ENCODE assay signal across 25 cellular contexts in genomic region chr22:44682556-44683168, GRCh38. TPM values are rescaled to one million over a fixed set of nuclear protein-coding genes. Genes with fewer than 3 reads are reported as not detected.
A peak's percentile ranks its signal among the peaks of the same experiment; 100 is the strongest.
DNase-seq lines count a peak whose midpoint lies in the region; ATAC-seq and TF ChIP-seq lines count a peak whose summit lies in the region.
"Had no signal": no experiment of that assay in that cellular context is flagged by ENCODE, and none has a peak within 500 bp of the region (broad histone marks: within the 10 kb centered on the region; RNA-seq: fewer than 3 reads in every experiment).

No MANE protein-coding gene starts in this region.

- H3K4me1 ChIP-seq in BLaER1 treated with 17β-estradiol and CSF1 and Interleukin-3, amounts not matched to agents 10 nM and 100 nM, result peaks cover 76 to 93% (median 89%) of the 10 kb centered on the region in 10 experiments
- H3K4me1 ChIP-seq in suprapubic skin, result peaks cover 22% of the 10 kb centered on the region
- H3K4me1 ChIP-seq: pancreas had no signal

- peak overlapping the region; percentile 35 to 85 (median 72); a peak in 21 of 22 replicates for H3K27ac ChIP-seq in BLaER1 treated with 17β-estradiol and CSF1 and Interleukin-3, amounts not matched to agents 10 nM and 100 nM
- H3K27ac ChIP-seq in KOPT-K1 (ENCODE audit: low read depth, low read length, poor library complexity, severe bottlenecking), result peak overlapping the region; percentile 68
- H3K27ac ChIP-seq in suprapubic skin, result no peak overlapping the region
- H3K27ac ChIP-seq: pancreas, SJCRH30, testis, vagina had no signal

- peaks cover 0 to 54% (median 0%) of the 10 kb centered on the region in 11 experiments; a peak in 4 of 22 replicates for H3K36me3 ChIP-seq in BLaER1 treated with 17β-estradiol and CSF1 and Interleukin-3, amounts not matched to agents 10 nM and 100 nM
- H3K36me3 ChIP-seq in KOPT-K1 (ENCODE audit: insufficient read depth, low read length), result no peaks in the 10 kb centered on the region
- H3K36me3 ChIP-seq in suprapubic skin, result no peaks in the 10 kb centered on the region
- H3K36me3 ChIP-seq: BE2C, pancreas, SJCRH30, vagina had no signal

- 50% methylated on average over 11 of the region's 11 CpGs for WGBS in suprapubic skin

- intact Hi-C loops in activated T-helper 2 cell treated with anti-CD3 and anti-CD28 coated beads, Interferon-gamma antibody, Interleukin-2, Interleukin-4, amounts not matched to agents 10 μg/mL and 5 μg/mL and 100 μg/mL, durations not matched to agents 14 hours and 24 hours and 36 hours (cut with micrococcal nuclease), result loop anchor here (1.0 kb wide), 1 partner anchor 13 kb away; no protein-coding TSS in a partner anchor

- H3K9me3 Mint-ChIP-seq in T-helper 2 cell treated with Interferon-gamma antibody and Interleukin-4, amounts not matched to agents 5 μg/mL and 100 μg/mL, for 36 hours, result no peaks in the 10 kb centered on the region
- no peaks in the 10 kb centered on the region for H3K9me3 Mint-ChIP-seq in activated T-helper 2 cell treated with anti-CD3 and anti-CD28 coated beads, Interferon-gamma antibody, Interleukin-2, Interleukin-4, amounts not matched to agents 10 μg/mL and 5 μg/mL and 100 μg/mL, durations not matched to agents 14 hours and 24 hours and 36 hours
- H3K9me3 Mint-ChIP-seq: activated naive CD4-positive, alpha-beta T cell treated with anti-CD3 and anti-CD28 coated beads for 36 hours; nephron; stimulated activated memory B cell treated with anti-CD40 and anti-IgM and Interleukin-4, amounts not matched to agents 10 μg/mL and 1 μg/mL and 100 μg/mL, for 72 hours; T-helper 1 cell treated with Interleukin-12 subunit alpha and Interleukin-12 subunit beta and Interleukin-4 antibody, amounts not matched to agents 30 μg/mL and 1 μg/mL, for 36 hours had no signal

- H4K20me1 ChIP-seq in BLaER1 treated with 17β-estradiol and CSF1 and Interleukin-3, amounts not matched to agents 10 nM and 100 nM, result peaks cover 0 to 99% (median 0%) of the 10 kb centered on the region in 11 experiments; a peak in 7 of 22 replicates

- H3K4me1 Mint-ChIP-seq in T-helper 2 cell treated with Interferon-gamma antibody and Interleukin-4, amounts not matched to agents 5 μg/mL and 100 μg/mL, for 36 hours (ENCODE audit: low read depth), result peaks cover 53% of the 10 kb centered on the region
- H3K4me1 Mint-ChIP-seq in activated T-helper 2 cell treated with anti-CD3 and anti-CD28 coated beads, Interferon-gamma antibody, Interleukin-2, Interleukin-4, amounts not matched to agents 10 μg/mL and 5 μg/mL and 100 μg/mL, durations not matched to agents 14 hours and 24 hours and 36 hours (ENCODE audit: low read depth), result peaks cover 54% of the 10 kb centered on the region

- no peaks in the 10 kb centered on the region for H3K27me3 Mint-ChIP-seq in T-helper 2 cell treated with Interferon-gamma antibody and Interleukin-4, amounts not matched to agents 5 μg/mL and 100 μg/mL, for 36 hours (ENCODE audit: low read depth)
- H3K27me3 Mint-ChIP-seq in activated T-helper 2 cell treated with anti-CD3 and anti-CD28 coated beads, Interferon-gamma antibody, Interleukin-2, Interleukin-4, amounts not matched to agents 10 μg/mL and 5 μg/mL and 100 μg/mL, durations not matched to agents 14 hours and 24 hours and 36 hours (ENCODE audit: low read depth), result no peaks in the 10 kb centered on the region

- H3K4me2 ChIP-seq in BLaER1 treated with 17β-estradiol and CSF1 and Interleukin-3, amounts not matched to agents 10 nM and 100 nM, result peak overlapping the region; percentile 79 to 97 (median 91)

- no peak for TF ChIP-seq CTCF in suprapubic skin (IDR thresholded peaks at IDR 0.05)

- H3K4me3 ChIP-seq in BLaER1 treated with 17β-estradiol and CSF1 and Interleukin-3, amounts not matched to agents 10 nM and 100 nM, result no peak overlapping the region
- H3K4me3 ChIP-seq in suprapubic skin, result no peak overlapping the region
- H3K4me3 ChIP-seq: pancreas, SJCRH30, testis, vagina had no signal

- TF ChIP-seq POLR2A in suprapubic skin (IDR thresholded peaks at IDR 0.05), result no peak

- peak overlapping the region; percentile 51 to 78 (median 64); a peak in 19 of 22 replicates for H3K9ac ChIP-seq in BLaER1 treated with 17β-estradiol and CSF1 and Interleukin-3, amounts not matched to agents 10 nM and 100 nM

- no peak for TF ChIP-seq EP300 in suprapubic skin (IDR thresholded peaks at IDR 0.05)

- peaks cover 8% of the 10 kb centered on the region for H3K36me3 Mint-ChIP-seq in T-helper 2 cell treated with Interferon-gamma antibody and Interleukin-4, amounts not matched to agents 5 μg/mL and 100 μg/mL, for 36 hours (ENCODE audit: low read depth)
- H3K36me3 Mint-ChIP-seq in activated T-helper 2 cell treated with anti-CD3 and anti-CD28 coated beads, Interferon-gamma antibody, Interleukin-2, Interleukin-4, amounts not matched to agents 10 μg/mL and 5 μg/mL and 100 μg/mL, durations not matched to agents 14 hours and 24 hours and 36 hours (ENCODE audit: low read depth), result peaks cover 3% of the 10 kb centered on the region
- H3K36me3 Mint-ChIP-seq: stimulated activated memory B cell treated with anti-CD40 and anti-IgM and Interleukin-4, amounts not matched to agents 10 μg/mL and 1 μg/mL and 100 μg/mL, for 72 hours had no signal

- no peaks in the 10 kb centered on the region for H3K9me3 ChIP-seq in BLaER1 treated with 17β-estradiol and CSF1 and Interleukin-3, amounts not matched to agents 10 nM and 100 nM (replicated peaks in 1 of 11)
- no peaks in the 10 kb centered on the region for H3K9me3 ChIP-seq in KOPT-K1 (ENCODE audit: insufficient read depth, low read length, poor library complexity, severe bottlenecking)
- no peaks in the 10 kb centered on the region for H3K9me3 ChIP-seq in suprapubic skin
- H3K9me3 ChIP-seq: BE2C, pancreas, SJCRH30, testis, vagina had no signal

- H3K4me3 Mint-ChIP-seq in T-helper 2 cell treated with Interferon-gamma antibody and Interleukin-4, amounts not matched to agents 5 μg/mL and 100 μg/mL, for 36 hours, result peak overlapping the region; percentile 50
- no peak overlapping the region for H3K4me3 Mint-ChIP-seq in activated T-helper 2 cell treated with anti-CD3 and anti-CD28 coated beads, Interferon-gamma antibody, Interleukin-2, Interleukin-4, amounts not matched to agents 10 μg/mL and 5 μg/mL and 100 μg/mL, durations not matched to agents 14 hours and 24 hours and 36 hours (ENCODE audit: low read depth)
- H3K4me3 Mint-ChIP-seq: activated naive CD4-positive, alpha-beta T cell treated with anti-CD3 and anti-CD28 coated beads for 36 hours; nephron; stimulated activated memory B cell treated with anti-CD40 and anti-IgM and Interleukin-4, amounts not matched to agents 10 μg/mL and 1 μg/mL and 100 μg/mL, for 72 hours had no signal

- ATAC-seq in HG02885 (IDR thresholded peaks at IDR 0.05; ENCODE audit: poor library complexity, unreplicated experiment), result no peak
- ATAC-seq: Panc1, pancreas had no signal

- H3K27me3 ChIP-seq in BLaER1 treated with 17β-estradiol and CSF1 and Interleukin-3, amounts not matched to agents 10 nM and 100 nM, result no peaks in the 10 kb centered on the region
- no peaks in the 10 kb centered on the region for H3K27me3 ChIP-seq in suprapubic skin
- H3K27me3 ChIP-seq: BE2C, pancreas, SJCRH30, testis, vagina had no signal

- H3K27ac Mint-ChIP-seq in T-helper 2 cell treated with Interferon-gamma antibody and Interleukin-4, amounts not matched to agents 5 μg/mL and 100 μg/mL, for 36 hours, result peak overlapping the region; percentile 86
- peak overlapping the region; percentile 80 for H3K27ac Mint-ChIP-seq in activated T-helper 2 cell treated with anti-CD3 and anti-CD28 coated beads, Interferon-gamma antibody, Interleukin-2, Interleukin-4, amounts not matched to agents 10 μg/mL and 5 μg/mL and 100 μg/mL, durations not matched to agents 14 hours and 24 hours and 36 hours

- no peak for DNase-seq in T-helper 2 cell treated with Interferon-gamma antibody and Interleukin-4, amounts not matched to agents 5 μg/mL and 100 μg/mL, for 36 hours (ENCODE audit: low spot score)
- DNase-seq in T-helper 2 cell (no peak), epidermal melanocyte (ENCODE audit: insufficient read length, low spot score) (no peak), suprapubic skin (ENCODE audit: low spot score in 2 of 2) (no peak)
- DNase-seq in activated T-helper 2 cell treated with anti-CD3 and anti-CD28 coated beads, Interferon-gamma antibody, Interleukin-2, Interleukin-4, amounts not matched to agents 10 μg/mL and 5 μg/mL and 100 μg/mL, durations not matched to agents 14 hours and 24 hours and 36 hours (ENCODE audit: low spot score), result no peak
- DNase-seq: activated CD4-positive, alpha-beta T cell treated with anti-CD3 and anti-CD28 coated beads, Interleukin-2, amount 50 U/mL, for 1 hour; activated T-cell treated with anti-CD3 and anti-CD28 coated beads for 4 hours; aorta; BE2C; KG1; NCI-H1694 treated with DMSO at 0.1 percent for 48 hours; NCI-H446; pancreas; SJCRH30; stimulated activated CD4-positive, alpha-beta T cell treated with anti-CD3 and anti-CD28 coated beads, Interleukin-2, amount 100 ng/mL, for 48 hours; testis had no signal

RNA-seq across cellular contexts. Expression of gene PRR5, which starts 19.3 kb away (rescaled TPM):
- total RNA-seq in activated T-helper 2 cell treated with anti-CD3 and anti-CD28 coated beads, Interferon-gamma antibody, Interleukin-2, Interleukin-4, amounts not matched to agents 10 μg/mL and 5 μg/mL and 100 μg/mL, durations not matched to agents 14 hours and 24 hours and 36 hours, result 19.8 TPM in 2 replicates
- total RNA-seq in suprapubic skin, result 10 to 100 TPM; 14.9 to 25.0 (median 20.4) TPM
